ENCODE assay signal across 22 cellular contexts in the genomic region with DNA sequence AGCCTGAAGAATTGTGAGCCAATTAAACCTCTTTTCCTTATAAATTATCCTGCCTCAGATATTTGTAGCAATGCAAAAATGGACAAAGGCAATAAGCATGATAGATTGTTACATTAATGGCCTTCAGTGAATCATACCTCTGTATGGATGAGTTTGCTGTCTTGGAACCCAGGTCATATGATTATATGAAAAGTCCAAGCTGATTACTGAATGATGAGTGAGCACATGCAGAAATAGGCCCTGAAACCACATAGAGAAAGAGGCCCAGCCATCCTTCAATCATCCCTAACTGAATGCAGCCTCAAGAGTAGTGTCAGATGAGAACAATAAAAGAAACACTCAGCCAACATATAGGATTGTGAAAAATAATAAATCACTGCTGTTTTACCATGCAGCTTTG. TPM values are rescaled to one million over a fixed set of nuclear protein-coding genes. Genes with fewer than 3 reads are reported as not detected.
DNase-seq lines count a peak whose midpoint lies in the region; ATAC-seq, FAIRE-seq and TF ChIP-seq lines count a peak whose summit lies in the region.
"Had no signal": no experiment of that assay in that cellular context is flagged by ENCODE, and none has a peak within 500 bp of the region (broad histone marks: within the 10 kb centered on the region; RNA-seq: fewer than 3 reads in every experiment).

No MANE protein-coding gene starts in this region.

- H3K27ac Mint-ChIP-seq in nephron progenitor cell (no peak overlapping the region), WTC11 (no peak overlapping the region)
- H3K27ac Mint-ChIP-seq: B cell, CD14-positive monocyte had no signal

- peak; percentile 23 for FAIRE-seq in HTR-8/SVneo (lab: Jason Lieb, UNC)
- FAIRE-seq: A204.1 had no signal

- POLR2A ChIA-PET in WTC11 (lab: Charles Lee) = no interaction called here

- CTCF ChIA-PET in WTC11 (lab: Charles Lee) = no interaction called here

- no peak overlapping the region for H3K4me3 ChIP-seq in epithelial cell of esophagus (ENCODE audit: low read length)
- H3K4me3 ChIP-seq: MG63, Peyer's patch, SJSA1 had no signal

- TF ChIP-seq CTCF in epithelial cell of esophagus (IDR thresholded peaks at IDR 0.05; ENCODE audit: insufficient read depth, low read depth, low read length, missing control alignments) = no peak
- no peak for TF ChIP-seq CTCF in nephron progenitor cell (IDR thresholded peaks at IDR 0.05)
- TF ChIP-seq CTCF in WTC11 (IDR thresholded peaks at IDR 0.05) = no peak

- ATAC-seq in WTC11 (no peak), GM18868 (IDR thresholded peaks at IDR 0.05; ENCODE audit: unreplicated experiment) (no peak)

- DNase-seq in ELR (ENCODE audit: low read depth) = peak; percentile 9
- DNase-seq in HTR-8/SVneo (ENCODE audit: insufficient read length, low spot score) = no peak
- peak; percentile 13 for DNase-seq in epithelial cell of esophagus (ENCODE audit: low read depth)
- peak; percentile 64 for DNase-seq in kidney tubule cell (ENCODE audit: low spot score)
- no peak for DNase-seq in nephron progenitor cell
- no peak for DNase-seq in activated CD4-positive, alpha-beta T cell treated with anti-CD3 and anti-CD28 coated beads for 4 hours
- no peak for DNase-seq in WTC11 (ENCODE audit: low spot score)
- DNase-seq: EL, H7, Kasumi-1, MG63, NCI-H1694 treated with DMSO at 0.1 percent for 48 hours, NCI-H2081 treated with DMSO at 0.1 percent for 48 hours, NCI-H2171 treated with DMSO at 0.1 percent for 48 hours, NCI-H526, Peyer's patch had no signal

- H3K9me3 Mint-ChIP-seq in nephron progenitor cell (peaks cover 19% of the 10 kb centered on the region), WTC11 (peaks cover 48% of the 10 kb centered on the region)

- no peaks in the 10 kb centered on the region for H3K27me3 Mint-ChIP-seq in nephron progenitor cell (ENCODE audit: low read depth, poor library complexity)
- no peaks in the 10 kb centered on the region; the same call in 1 of the 2 replicates for H3K27me3 Mint-ChIP-seq in WTC11 (ENCODE audit: low read depth)
- H3K27me3 Mint-ChIP-seq: B cell had no signal

- H3K36me3 Mint-ChIP-seq in nephron progenitor cell (ENCODE audit: low read depth) (no peaks in the 10 kb centered on the region), WTC11 (peaks cover 28% of the 10 kb centered on the region)
- H3K36me3 Mint-ChIP-seq: CD14-positive monocyte had no signal

- H3K4me1 Mint-ChIP-seq in nephron progenitor cell = no peaks in the 10 kb centered on the region
- no peaks in the 10 kb centered on the region; the same call in 1 of the 2 replicates for H3K4me1 Mint-ChIP-seq in WTC11
- H3K4me1 Mint-ChIP-seq: B cell, CD14-positive monocyte had no signal

- H3K4me3 Mint-ChIP-seq in nephron progenitor cell = no peak overlapping the region
- H3K4me3 Mint-ChIP-seq in WTC11 = no peak overlapping the region
- H3K4me3 Mint-ChIP-seq: B cell, CD14-positive monocyte had no signal

TF ChIP-seq in WTC11, 78 proteins besides CTCF, POLR2A, EP300 and RAD21:
- TF ChIP-seq USF1 (CRISPR knock-in tag; IDR thresholded peaks at IDR 0.05) (no peak), NFYB (CRISPR knock-in tag; conservative IDR thresholded peaks at IDR 0.05; ENCODE audit: low read depth) (no peak)
- TF ChIP-seq, protein P1, sequence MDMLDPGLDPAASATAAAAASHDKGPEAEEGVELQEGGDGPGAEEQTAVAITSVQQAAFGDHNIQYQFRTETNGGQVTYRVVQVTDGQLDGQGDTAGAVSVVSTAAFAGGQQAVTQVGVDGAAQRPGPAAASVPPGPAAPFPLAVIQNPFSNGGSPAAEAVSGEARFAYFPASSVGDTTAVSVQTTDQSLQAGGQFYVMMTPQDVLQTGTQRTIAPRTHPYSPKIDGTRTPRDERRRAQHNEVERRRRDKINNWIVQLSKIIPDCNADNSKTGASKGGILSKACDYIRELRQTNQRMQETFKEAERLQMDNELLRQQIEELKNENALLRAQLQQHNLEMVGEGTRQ (CRISPR knock-in tag; IDR thresholded peaks at IDR 0.05) = no peak
- TF ChIP-seq, protein P2, sequence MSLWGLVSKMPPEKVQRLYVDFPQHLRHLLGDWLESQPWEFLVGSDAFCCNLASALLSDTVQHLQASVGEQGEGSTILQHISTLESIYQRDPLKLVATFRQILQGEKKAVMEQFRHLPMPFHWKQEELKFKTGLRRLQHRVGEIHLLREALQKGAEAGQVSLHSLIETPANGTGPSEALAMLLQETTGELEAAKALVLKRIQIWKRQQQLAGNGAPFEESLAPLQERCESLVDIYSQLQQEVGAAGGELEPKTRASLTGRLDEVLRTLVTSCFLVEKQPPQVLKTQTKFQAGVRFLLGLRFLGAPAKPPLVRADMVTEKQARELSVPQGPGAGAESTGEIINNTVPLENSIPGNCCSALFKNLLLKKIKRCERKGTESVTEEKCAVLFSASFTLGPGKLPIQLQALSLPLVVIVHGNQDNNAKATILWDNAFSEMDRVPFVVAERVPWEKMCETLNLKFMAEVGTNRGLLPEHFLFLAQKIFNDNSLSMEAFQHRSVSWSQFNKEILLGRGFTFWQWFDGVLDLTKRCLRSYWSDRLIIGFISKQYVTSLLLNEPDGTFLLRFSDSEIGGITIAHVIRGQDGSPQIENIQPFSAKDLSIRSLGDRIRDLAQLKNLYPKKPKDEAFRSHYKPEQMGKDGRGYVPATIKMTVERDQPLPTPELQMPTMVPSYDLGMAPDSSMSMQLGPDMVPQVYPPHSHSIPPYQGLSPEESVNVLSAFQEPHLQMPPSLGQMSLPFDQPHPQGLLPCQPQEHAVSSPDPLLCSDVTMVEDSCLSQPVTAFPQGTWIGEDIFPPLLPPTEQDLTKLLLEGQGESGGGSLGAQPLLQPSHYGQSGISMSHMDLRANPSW (CRISPR knock-in tag; conservative IDR thresholded peaks at IDR 0.05; ENCODE audit: low read depth) = no peak

RNA-seq across cellular contexts. Expression of gene SHISAL2B, which starts 36.5 kb away (rescaled TPM):
- total RNA-seq in WTC11 (2021) = 11.1 to 15.2 TPM (median 14.8 TPM) in 3 replicates
- total RNA-seq: B cell, OCI-LY7, Peyer's patch, SJSA1 had no signal

Comparison
In these comparisons a context has a peak if more than half of its experiments do, and no peak if none do; other contexts are left out.
1. DNase-seq: peak in ELR (single experiment), epithelial cell of esophagus (single experiment) and kidney tubule cell (single experiment); none in HTR-8/SVneo (single experiment), nephron progenitor cell (single experiment), activated CD4-positive, alpha-beta T cell treated with anti-CD3 and anti-CD28 coated beads for 4 hours (0 of 2) and WTC11 (single experiment).